Comparison of ENCODE assay signal across 29 cellular contexts in genomic region chr3:100266531-100266930, GRCh38.
"Had no signal": no experiment of that assay in that cellular context is flagged by ENCODE, and none has a peak within 500 bp of the region (broad histone marks: within the 10 kb centered on the region; RNA-seq: fewer than 3 reads in every experiment).

No MANE protein-coding gene starts in this region.

- H3K27me3 ChIP-seq: esophagus squamous epithelium, neutrophil, pancreas, right lobe of liver, tibial nerve, upper lobe of left lung had no signal

- H3K4me3 Mint-ChIP-seq: memory B cell; mesothelial cell of epicardium; naive B cell; natural killer cell treated with Interleukin-12 subunit alpha and Interleukin-12 subunit beta and Interleukin-15 and Interleukin-18, amount 100 ng/mL, for 72 hours; neural crest cell; stimulated activated naive B cell treated with anti-CD40 and anti-IgM and Interleukin-4, amounts not matched to agents 10 μg/mL and 1 μg/mL and 100 μg/mL, for 72 hours; stimulated activated naive CD8-positive, alpha-beta T cell treated with anti-CD3 and anti-CD28 coated beads, Interleukin-15, Interleukin-2, amounts not matched to agents 100 ng/mL and 50 ng/mL, for 24 hours had no signal

- DNase-seq: dermis blood vessel endothelial cell; effector memory CD4-positive, alpha-beta T cell; erythroblast; esophagus squamous epithelium; foreskin melanocyte; hypothalamus; kidney; mucosa of descending colon; naive B cell; pancreas; right lobe of liver; small intestine; stimulated activated CD4-positive, alpha-beta T cell treated with anti-CD3 and anti-CD28 coated beads, Interleukin-15, amount 100 ng/mL, for 24 hours; stimulated activated CD4-positive, alpha-beta T cell treated with anti-CD3 and anti-CD28 coated beads, Interleukin-2, amount 100 ng/mL, for 48 hours; stimulated activated naive B cell treated with anti-CD40 and anti-IgM and Interleukin-4, amounts not matched to agents 10 μg/mL and 1 μg/mL and 100 μg/mL, for 72 hours; upper lobe of left lung had no signal

- FAIRE-seq: endothelial cell of umbilical vein, urothelium cell line had no signal

- H3K36me3 Mint-ChIP-seq: memory B cell; mesothelial cell of epicardium; naive B cell; natural killer cell treated with Interleukin-12 subunit alpha and Interleukin-12 subunit beta and Interleukin-15 and Interleukin-18, amount 100 ng/mL, for 72 hours had no signal

- H3K9me3 ChIP-seq: esophagus squamous epithelium, mucosa of descending colon, neutrophil, pancreas, right lobe of liver, thoracic aorta, tibial nerve, upper lobe of left lung had no signal

- H3K27ac Mint-ChIP-seq: memory B cell; mesothelial cell of epicardium; natural killer cell treated with Interleukin-12 subunit alpha and Interleukin-12 subunit beta and Interleukin-15 and Interleukin-18, amount 100 ng/mL, for 72 hours; stimulated activated naive B cell treated with anti-CD40 and anti-IgM and Interleukin-4, amounts not matched to agents 10 μg/mL and 1 μg/mL and 100 μg/mL, for 72 hours; stimulated activated naive CD8-positive, alpha-beta T cell treated with anti-CD3 and anti-CD28 coated beads, Interleukin-15, Interleukin-2, amounts not matched to agents 100 ng/mL and 50 ng/mL, for 24 hours had no signal

- H3K27ac ChIP-seq: coronary artery, esophagus squamous epithelium, neutrophil, pancreas, right lobe of liver, thoracic aorta, tibial nerve, upper lobe of left lung had no signal

- H3K4me3 ChIP-seq: coronary artery, esophagus squamous epithelium, lung, mucosa of descending colon, pancreas, right lobe of liver, thoracic aorta, tibial nerve, upper lobe of left lung had no signal

- H3K9me3 Mint-ChIP-seq: memory B cell; mesothelial cell of epicardium; naive B cell; natural killer cell treated with Interleukin-12 subunit alpha and Interleukin-12 subunit beta and Interleukin-15 and Interleukin-18, amount 100 ng/mL, for 72 hours; neural crest cell; stimulated activated naive B cell treated with anti-CD40 and anti-IgM and Interleukin-4, amounts not matched to agents 10 μg/mL and 1 μg/mL and 100 μg/mL, for 72 hours; stimulated activated naive CD8-positive, alpha-beta T cell treated with anti-CD3 and anti-CD28 coated beads, Interleukin-15, Interleukin-2, amounts not matched to agents 100 ng/mL and 50 ng/mL, for 24 hours had no signal

- H3K36me3 ChIP-seq: esophagus squamous epithelium, neutrophil, pancreas, right lobe of liver, thoracic aorta, tibial nerve, upper lobe of left lung had no signal

- ATAC-seq: left lobe of liver; mucosa of descending colon; natural killer cell treated with Interleukin-12 subunit alpha and Interleukin-12 subunit beta and Interleukin-15 and Interleukin-18, amount 100 ng/mL, for 72 hours; pancreas; right lobe of liver; stimulated activated naive B cell treated with anti-CD40 and anti-IgM and Interleukin-4, amounts not matched to agents 10 μg/mL and 1 μg/mL and 100 μg/mL, for 72 hours had no signal

- H3K27me3 Mint-ChIP-seq: memory B cell; naive B cell; natural killer cell treated with Interleukin-12 subunit alpha and Interleukin-12 subunit beta and Interleukin-15 and Interleukin-18, amount 100 ng/mL, for 72 hours; stimulated activated naive B cell treated with anti-CD40 and anti-IgM and Interleukin-4, amounts not matched to agents 10 μg/mL and 1 μg/mL and 100 μg/mL, for 72 hours; stimulated activated naive CD8-positive, alpha-beta T cell treated with anti-CD3 and anti-CD28 coated beads, Interleukin-15, Interleukin-2, amounts not matched to agents 100 ng/mL and 50 ng/mL, for 24 hours had no signal
